21 cellular contexts compared by ENCODE assay signal in the genomic region with DNA sequence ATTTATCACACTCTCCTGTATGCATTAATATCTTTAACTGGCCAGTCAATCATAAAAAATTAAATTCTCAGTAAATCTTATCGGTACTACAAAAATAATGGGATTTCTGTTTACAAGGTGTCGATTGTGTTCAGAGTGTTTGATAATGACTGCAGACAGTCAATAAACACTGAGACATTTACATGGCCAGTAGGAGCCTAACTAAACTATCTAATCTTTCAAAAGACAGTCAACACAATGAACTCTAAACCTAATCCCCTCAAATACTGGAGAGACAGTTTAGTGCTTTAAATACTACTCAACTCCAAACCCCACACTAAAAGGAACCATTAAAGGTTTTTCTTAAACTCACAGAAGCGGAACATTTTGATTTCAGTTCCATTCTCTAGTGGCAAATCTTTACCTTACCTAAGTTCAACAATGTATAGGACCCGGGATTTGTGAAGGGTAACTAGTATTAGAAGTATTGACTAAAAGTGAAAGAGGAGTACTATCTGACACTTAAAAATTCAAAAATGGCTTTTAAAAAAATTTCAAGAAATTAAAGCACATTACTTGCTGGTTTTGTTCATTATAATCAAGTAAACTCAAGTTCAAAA. TPM values are rescaled to one million over a fixed set of nuclear protein-coding genes. Genes with fewer than 3 reads are reported as not detected.
A peak's percentile ranks its signal among the peaks of the same experiment; 100 is the strongest.
DNase-seq lines count a peak whose midpoint lies in the region; ATAC-seq, FAIRE-seq and TF ChIP-seq lines count a peak whose summit lies in the region.
"Had no signal": no experiment of that assay in that cellular context is flagged by ENCODE, and none has a peak within 500 bp of the region (broad histone marks: within the 10 kb centered on the region; RNA-seq: fewer than 3 reads in every experiment).

No MANE protein-coding gene starts in this region.

- no peak for FAIRE-seq in kidney (lab: Jason Lieb, UNC)
- FAIRE-seq: keratinocyte, TTC549 had no signal

- H3K27me3 ChIP-seq in endodermal cell (ENCODE audit: control insufficient read depth, insufficient read depth, low read length, poor library complexity, severe bottlenecking): no peaks in the 10 kb centered on the region
- H3K27me3 ChIP-seq: right atrium auricular region, testis had no signal

- peaks cover 43% of the 10 kb centered on the region for H3K4me1 Mint-ChIP-seq in endodermal cell
- H3K4me1 Mint-ChIP-seq: activated CD4-positive, alpha-beta T cell treated with anti-CD3 and anti-CD28 coated beads, Interleukin-2, amount 10 ng/mL, durations not matched to agents 7 days and 5 days had no signal

- intact Hi-C loops in cardiac septum (cut with DNase I) (no loop called here), kidney (cut with DNase I) (no loop called here)

- H3K9ac ChIP-seq in endodermal cell (ENCODE audit: extremely low read depth, low read length, poor library complexity, severe bottlenecking): no peak overlapping the region
- no peak overlapping the region for H3K9ac ChIP-seq in kidney (ENCODE audit: low read length in 2 of 2)

- no peaks in the 10 kb centered on the region for H3K36me3 ChIP-seq in endodermal cell (ENCODE audit: control insufficient read depth, insufficient read depth, low read length)
- no peaks in the 10 kb centered on the region for H3K36me3 ChIP-seq in kidney (ENCODE audit: control insufficient read depth in 1 of 2, insufficient read depth in 2 of 2, low read length in 2 of 2)
- H3K36me3 ChIP-seq: right atrium auricular region had no signal

- peaks cover 7% of the 10 kb centered on the region for H3K27me3 Mint-ChIP-seq in endodermal cell (ENCODE audit: insufficient read depth)

- H3K4me3 ChIP-seq in endodermal cell (ENCODE audit: low read length): peak overlapping the region; percentile 55
- H3K4me3 ChIP-seq in kidney (ENCODE audit: low read length in 2 of 2): no peak overlapping the region
- H3K4me3 ChIP-seq: hepatocyte, right atrium auricular region, testis had no signal

- TF ChIP-seq CTCF in GM13976 (IDR thresholded peaks at IDR 0.05; ENCODE audit: borderline replicate concordance, control extremely low read depth, extremely low read depth, insufficient read depth, missing control alignments) (no peak), GM20000 (IDR thresholded peaks at IDR 0.05; ENCODE audit: extremely low read depth, missing control alignments) (no peak), endodermal cell (conservative IDR thresholded peaks at IDR 0.05) (no peak), kidney (IDR thresholded peaks at IDR 0.05; ENCODE audit: borderline replicate concordance, extremely low read depth, insufficient read depth) (no peak)

- no peak overlapping the region for H3K27ac ChIP-seq in endodermal cell (ENCODE audit: low read depth, low read length)
- no peak overlapping the region for H3K27ac ChIP-seq in kidney (ENCODE audit: low read depth in 2 of 2, low read length in 2 of 2)
- H3K27ac ChIP-seq: hepatocyte, right atrium auricular region, testis had no signal

- peak; percentile 26 for DNase-seq in GM13976 (ENCODE audit: low spot score)
- peak; percentile 22 for DNase-seq in GM20000 (ENCODE audit: low spot score)
- no peak for DNase-seq in endodermal cell
- DNase-seq in SIG-M5 treated with dmso at 0.1 percent for 504 hours (lab: John Stamatoyannopoulos, UW; ENCODE audit: unreplicated experiment): no peak
- no peak for DNase-seq in cardiac septum (ENCODE audit: low spot score)
- DNase-seq in kidney: no peak
- DNase-seq: activated CD4-positive, alpha-beta T cell treated with anti-CD3 and anti-CD28 coated beads, Interleukin-2, amount 10 ng/mL, durations not matched to agents 7 days and 5 days; activated gamma-delta T cell; CD4-positive, alpha-beta T cell; foreskin fibroblast; mammary epithelial cell; NCI-H2029 treated with DMSO at 0.1 percent for 48 hours; NCI-H524; Right ventricle myocardium superior; testis had no signal

- no peaks in the 10 kb centered on the region for H3K36me3 Mint-ChIP-seq in endodermal cell (ENCODE audit: low read depth)

- ATAC-seq in HG03432 (IDR thresholded peaks at IDR 0.05; ENCODE audit: unreplicated experiment) (peak; percentile 64), HG03097 (IDR thresholded peaks at IDR 0.05; ENCODE audit: low FRiP score, unreplicated experiment) (no peak)

- peak overlapping the region; percentile 13 for H3K4me3 Mint-ChIP-seq in endodermal cell
- H3K4me3 Mint-ChIP-seq: activated CD4-positive, alpha-beta T cell treated with anti-CD3 and anti-CD28 coated beads, Interleukin-2, amount 10 ng/mL, durations not matched to agents 7 days and 5 days; CD4-positive, alpha-beta T cell had no signal

- H3K4me1 ChIP-seq in endodermal cell (ENCODE audit: control insufficient read depth, insufficient read depth, low read length): peaks cover 15% of the 10 kb centered on the region
- H3K4me1 ChIP-seq in kidney (ENCODE audit: control insufficient read depth in 1 of 2, insufficient read depth in 1 of 2, low read depth in 1 of 2, low read length in 2 of 2): no peaks in the 10 kb centered on the region
- H3K4me1 ChIP-seq: right atrium auricular region, testis had no signal

- H3K9me3 Mint-ChIP-seq in endodermal cell: no peaks in the 10 kb centered on the region
- H3K9me3 Mint-ChIP-seq: activated CD4-positive, alpha-beta T cell treated with anti-CD3 and anti-CD28 coated beads, Interleukin-2, amount 10 ng/mL, durations not matched to agents 7 days and 5 days; CD4-positive, alpha-beta T cell had no signal

- H3K27ac Mint-ChIP-seq in endodermal cell: no peak overlapping the region
- H3K27ac Mint-ChIP-seq: activated CD4-positive, alpha-beta T cell treated with anti-CD3 and anti-CD28 coated beads, Interleukin-2, amount 10 ng/mL, durations not matched to agents 7 days and 5 days; CD4-positive, alpha-beta T cell had no signal

- 44 to 60% methylated on average over 2 to 4 of the region's 4 CpGs for WGBS in endodermal cell (ENCODE audit: insufficient coverage in 1 of 2, insufficient read length in 1 of 2), 2 experiments

- H3K9me3 ChIP-seq in endodermal cell (ENCODE audit: control insufficient read depth, low read length) (no peaks in the 10 kb centered on the region), kidney (ENCODE audit: control insufficient read depth in 1 of 2, low read length in 2 of 2) (no peaks in the 10 kb centered on the region)
- H3K9me3 ChIP-seq: right atrium auricular region, testis had no signal

- in situ Hi-C loops in GM13976 (cut with MboI; ENCODE audit: low sequenced_read_pairs, unreplicated experiment): no loop called here

RNA-seq across cellular contexts. Expression of gene EXOC6, which starts 37.3 kb away (rescaled TPM):
- total RNA-seq in endodermal cell (10 to 100 TPM; 12.1 to 21.3 TPM), cardiac septum (9.9 TPM), kidney (17.0 TPM)
- 18.0 TPM for polyA plus RNA-seq in endodermal cell (2013, experiment 1 of 2)
- 17.0 TPM for polyA plus RNA-seq in endodermal cell (2013, experiment 2 of 2)
- polyA plus RNA-seq in kidney (ENCODE audit: insufficient read depth, low read depth, low replicate concordance): 9.5 TPM

Comparison
In these comparisons a context has a peak if more than half of its experiments do, and no peak if none do; other contexts are left out.
1. DNase-seq: peak in GM13976 (single experiment) and GM20000 (single experiment); none in endodermal cell (single experiment), SIG-M5 treated with dmso at 0.1 percent for 504 hours (single experiment), cardiac septum (single experiment) and kidney (single experiment).